In the genomic region with DNA sequence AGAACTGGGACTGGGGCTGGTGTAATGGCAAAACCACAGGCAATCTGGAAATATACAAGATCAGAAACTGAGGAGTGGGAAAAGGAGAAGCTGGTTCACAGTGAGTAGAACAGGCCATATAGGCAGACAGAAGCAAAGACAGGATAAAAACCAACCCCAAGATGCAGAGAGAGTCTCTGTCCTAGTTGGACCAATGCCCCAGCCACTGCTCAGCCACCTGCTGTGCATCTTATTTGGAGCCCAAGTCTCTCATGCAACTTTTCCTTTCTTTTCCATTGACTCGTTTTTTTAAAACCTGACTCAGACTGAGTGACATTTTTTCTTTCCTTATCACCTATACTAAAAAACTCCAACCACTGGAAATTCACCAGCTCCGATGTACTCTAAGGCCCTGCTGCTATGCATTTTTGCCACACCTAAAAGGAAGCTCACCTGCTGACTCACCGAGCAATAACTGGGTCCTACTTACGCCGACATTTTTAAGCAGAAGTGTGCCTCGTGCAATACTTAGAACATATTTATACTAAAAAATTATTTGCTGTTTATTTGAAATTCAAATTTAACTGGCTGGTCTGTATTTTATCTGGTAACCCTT, we compare ENCODE assay signal across 1 cellular context.
A peak's percentile ranks its signal among the peaks of the same experiment; 100 is the strongest.
TF ChIP-seq lines count a peak whose summit lies in the region.

No MANE protein-coding gene starts in this region.

TF ChIP-seq in HCT116, 20 proteins besides CTCF, POLR2A, EP300 and RAD21:
- TF ChIP-seq, protein P1, sequence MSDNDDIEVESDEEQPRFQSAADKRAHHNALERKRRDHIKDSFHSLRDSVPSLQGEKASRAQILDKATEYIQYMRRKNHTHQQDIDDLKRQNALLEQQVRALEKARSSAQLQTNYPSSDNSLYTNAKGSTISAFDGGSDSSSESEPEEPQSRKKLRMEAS (IDR thresholded peaks at IDR 0.05), result peak; percentile 61
- TF ChIP-seq EGR1 (IDR thresholded peaks at IDR 0.05; ENCODE audit: low read depth) (no peak), SP1 (IDR thresholded peaks at IDR 0.05; ENCODE audit: low read depth) (peak; percentile 63), TCF7L2 (IDR thresholded peaks at IDR 0.05; ENCODE audit: borderline replicate concordance, extremely low read depth, insufficient read depth, insufficient read length) (no peak), CEBPB (IDR thresholded peaks at IDR 0.05; ENCODE audit: low read depth) (no peak; the same call in 1 of the 2 replicates), FOSL1 (IDR thresholded peaks at IDR 0.05; ENCODE audit: low read depth) (peak; percentile 68), JUND (IDR thresholded peaks at IDR 0.05) (peak; percentile 60), EZH2phosphoT487 (IDR thresholded peaks at IDR 0.05; ENCODE audit: borderline replicate concordance) (no peak)
- TF ChIP-seq, protein P2, sequence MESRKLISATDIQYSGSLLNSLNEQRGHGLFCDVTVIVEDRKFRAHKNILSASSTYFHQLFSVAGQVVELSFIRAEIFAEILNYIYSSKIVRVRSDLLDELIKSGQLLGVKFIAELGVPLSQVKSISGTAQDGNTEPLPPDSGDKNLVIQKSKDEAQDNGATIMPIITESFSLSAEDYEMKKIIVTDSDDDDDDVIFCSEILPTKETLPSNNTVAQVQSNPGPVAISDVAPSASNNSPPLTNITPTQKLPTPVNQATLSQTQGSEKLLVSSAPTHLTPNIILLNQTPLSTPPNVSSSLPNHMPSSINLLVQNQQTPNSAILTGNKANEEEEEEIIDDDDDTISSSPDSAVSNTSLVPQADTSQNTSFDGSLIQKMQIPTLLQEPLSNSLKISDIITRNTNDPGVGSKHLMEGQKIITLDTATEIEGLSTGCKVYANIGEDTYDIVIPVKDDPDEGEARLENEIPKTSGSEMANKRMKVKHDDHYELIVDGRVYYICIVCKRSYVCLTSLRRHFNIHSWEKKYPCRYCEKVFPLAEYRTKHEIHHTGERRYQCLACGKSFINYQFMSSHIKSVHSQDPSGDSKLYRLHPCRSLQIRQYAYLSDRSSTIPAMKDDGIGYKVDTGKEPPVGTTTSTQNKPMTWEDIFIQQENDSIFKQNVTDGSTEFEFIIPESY (IDR thresholded peaks at IDR 0.05; ENCODE audit: extremely low read depth, insufficient replicate concordance, low read length), result no peak
